In the genomic region with DNA sequence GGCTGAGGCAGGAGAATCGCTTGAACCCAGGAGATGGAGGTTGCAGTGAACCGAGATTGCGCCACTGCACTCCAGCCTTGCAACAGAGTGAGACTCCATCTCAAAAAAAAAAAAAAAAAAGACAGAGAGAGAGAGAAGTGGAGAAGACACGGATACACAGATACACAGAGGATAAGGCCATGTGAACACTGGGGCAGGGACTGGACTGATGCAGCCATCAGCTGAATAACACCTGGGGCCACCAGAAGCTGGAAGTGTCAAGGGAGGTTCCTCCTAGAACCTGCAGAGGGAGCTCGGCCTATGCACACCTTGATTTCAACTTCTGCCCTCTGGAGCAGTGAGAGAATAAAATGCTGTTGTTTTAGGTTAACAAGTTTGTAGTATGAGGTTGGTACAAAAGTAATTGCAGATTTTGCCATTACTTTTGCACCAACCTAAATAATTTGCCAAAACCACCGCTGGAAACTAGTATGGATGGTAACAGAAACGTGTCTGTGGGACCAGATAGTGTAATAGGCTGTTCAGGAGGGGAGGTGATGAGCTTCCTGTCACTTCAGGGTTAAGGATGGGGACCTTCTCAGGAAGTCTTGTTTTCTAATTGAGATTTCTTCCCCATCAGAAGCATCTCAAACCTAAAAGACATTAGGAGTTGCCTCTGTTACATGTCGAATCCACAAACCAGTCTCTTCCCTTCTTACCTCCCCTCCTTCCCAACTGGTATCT, we compare ENCODE assay signal across 8 cellular contexts. TPM values are rescaled to one million over a fixed set of nuclear protein-coding genes. Genes with fewer than 3 reads are reported as not detected.
DNase-seq lines count a peak whose midpoint lies in the region; ATAC-seq, FAIRE-seq and TF ChIP-seq lines count a peak whose summit lies in the region.

No MANE protein-coding gene starts in this region.

- ATAC-seq in GM23338, result peak; percentile 98
- peak; percentile 87 for ATAC-seq in PC-3
- ATAC-seq in HG02885 (IDR thresholded peaks at IDR 0.05; ENCODE audit: poor library complexity, unreplicated experiment), result no peak

- H3K4me2 ChIP-seq in GM23338 (no peak overlapping the region), PC-3 (ENCODE audit: low read length) (no peak overlapping the region), endothelial cell of umbilical vein (ENCODE audit: insufficient read depth, low read length) (no peak overlapping the region)

- POLR2A ChIA-PET in PC-3 (lab: Charles Lee; ENCODE audit: unreplicated experiment) (interaction anchor here (0.7 kb wide), 1 partner anchor 198 kb away, joined by 3 read pairs; no protein-coding TSS in a partner anchor), endothelial cell of umbilical vein (lab: Charles Lee) (no interaction called here)

- in situ Hi-C loops in ACHN (cut with HindIII; ENCODE audit: low pct_ligation_motif_present, low pct_unique_long_range_greater_than_20kb, low sequenced_read_pairs), result no loop called here

- H3K4me1 Mint-ChIP-seq in GM23338, result 0 out of 3 replicates have a peak, but pooled peaks cover 3% of the 10 kb centered on the region

- no peak overlapping the region for H2AFZ ChIP-seq in GM23338
- no peak overlapping the region for H2AFZ ChIP-seq in PC-3 (ENCODE audit: low read length)
- H2AFZ ChIP-seq in endothelial cell of umbilical vein (ENCODE audit: low read depth, low read length), result no peak overlapping the region

- no peaks in the 10 kb centered on the region for H4K20me1 ChIP-seq in GM23338 (replicated peaks; ENCODE audit: insufficient read depth)
- no peaks in the 10 kb centered on the region for H4K20me1 ChIP-seq in PC-3 (ENCODE audit: low read length)
- H4K20me1 ChIP-seq in endothelial cell of umbilical vein (replicated peaks; ENCODE audit: control insufficient read depth, extremely low read depth, insufficient read depth, low read length), result no peaks in the 10 kb centered on the region

- H3F3A ChIP-seq in GM23338 (replicated peaks; ENCODE audit: low read depth), result no peaks in the 10 kb centered on the region
- H3F3A ChIP-seq in PC-3 (ENCODE audit: low read length, unreplicated experiment), result no peaks in the 10 kb centered on the region

- dilution Hi-C loops in endothelial cell of umbilical vein (cut with MboI; ENCODE audit: extremely low pct_ligation_motif_present, low sequenced_read_pairs), result no loop called here

- H3K9me1 ChIP-seq in endothelial cell of umbilical vein (replicated peaks; ENCODE audit: control insufficient read depth, extremely low read depth, insufficient read depth, low read length), result no peaks in the 10 kb centered on the region

- intact Hi-C loops in PC-3 (cut with micrococcal nuclease) (loop anchor here (10.0 kb wide), 1 partner anchor 268 kb away; a partner anchor contains a TSS), endothelial cell of umbilical vein (cut with micrococcal nuclease) (loop anchor here (1.0 kb wide), 1 partner anchor 80 kb away; no protein-coding TSS in a partner anchor)

- no peak overlapping the region for H3K4me3 Mint-ChIP-seq in GM23338

- TF ChIP-seq CTCF in GM23338 (conservative IDR thresholded peaks at IDR 0.05; ENCODE audit: low read depth in 2 of 2) (peak; percentile 75 to 80), PC-3 (conservative IDR thresholded peaks at IDR 0.05; ENCODE audit: low read depth, low read length) (peak; percentile 76), endothelial cell of umbilical vein (IDR thresholded peaks at IDR 0.05; ENCODE audit: extremely low read depth in 1 of 2, insufficient read depth in 1 of 2, low read depth in 1 of 2, low read length in 2 of 2) (peak; percentile 38 to 68), neutrophil (IDR thresholded peaks at IDR 0.05) (peak; percentile 35)

- no peak overlapping the region for H3K9ac ChIP-seq in PC-3 (ENCODE audit: low read length)
- H3K9ac ChIP-seq in endothelial cell of umbilical vein (replicated peaks; ENCODE audit: extremely low read depth, insufficient read depth, low read length), result no peak overlapping the region

- H3K27me3 Mint-ChIP-seq in GM23338 (ENCODE audit: insufficient read depth, low read depth, poor library complexity), result peaks cover 14% of the 10 kb centered on the region

- H3K79me2 ChIP-seq in GM23338 (replicated peaks; ENCODE audit: insufficient read depth), result no peaks in the 10 kb centered on the region
- no peaks in the 10 kb centered on the region for H3K79me2 ChIP-seq in PC-3 (ENCODE audit: low read length)
- no peaks in the 10 kb centered on the region for H3K79me2 ChIP-seq in endothelial cell of umbilical vein (ENCODE audit: control insufficient read depth, insufficient read depth, low read length)

- H3K36me3 ChIP-seq in GM23338 (ENCODE audit: insufficient read depth) (no peaks in the 10 kb centered on the region), PC-3 (ENCODE audit: low read depth, low read length) (no peaks in the 10 kb centered on the region), endothelial cell of umbilical vein (ENCODE audit: control insufficient read depth in 2 of 2, extremely low read depth in 1 of 2, insufficient read depth in 2 of 2, low read length in 2 of 2) (no peaks in the 10 kb centered on the region), neutrophil (no peaks in the 10 kb centered on the region)
- no peaks in the 10 kb centered on the region for H3K36me3 ChIP-seq in effector memory CD4-positive, alpha-beta T cell (ENCODE audit: control insufficient read depth, insufficient read depth, low read length)

- H3K27me3 ChIP-seq in GM23338 (ENCODE audit: insufficient read depth), result no peaks in the 10 kb centered on the region
- H3K27me3 ChIP-seq in PC-3 (ENCODE audit: low read length), result no peaks in the 10 kb centered on the region
- H3K27me3 ChIP-seq in endothelial cell of umbilical vein (ENCODE audit: control insufficient read depth in 2 of 2, insufficient read depth in 2 of 2, low read length in 2 of 2), result no peaks in the 10 kb centered on the region
- no peaks in the 10 kb centered on the region for H3K27me3 ChIP-seq in neutrophil
- H3K27me3 ChIP-seq in effector memory CD4-positive, alpha-beta T cell (replicated peaks; ENCODE audit: control insufficient read depth, insufficient read depth, low read length, poor library complexity, severe bottlenecking), result no peaks in the 10 kb centered on the region

- no peak overlapping the region for H3K4me3 ChIP-seq in GM23338
- H3K4me3 ChIP-seq in PC-3 (ENCODE audit: low read length), result no peak overlapping the region
- H3K4me3 ChIP-seq in endothelial cell of umbilical vein (replicated peaks in 1 of 3; ENCODE audit: insufficient read depth in 1 of 3, low read depth in 1 of 3, low read length in 3 of 3), result no peak overlapping the region
- no peak overlapping the region for H3K4me3 ChIP-seq in neutrophil (ENCODE audit: low read depth in 1 of 2, low read length in 1 of 2)
- no peak overlapping the region for H3K4me3 ChIP-seq in effector memory CD4-positive, alpha-beta T cell (ENCODE audit: insufficient read depth, low read depth, low read length, poor library complexity, severe bottlenecking)

- H3K27ac Mint-ChIP-seq in GM23338, result peak overlapping the region; percentile 18; the same call in 1 of the 2 replicates

- TF ChIP-seq POLR2A in endothelial cell of umbilical vein (IDR thresholded peaks at IDR 0.05; ENCODE audit: low read depth, low read length), result no peak

- no peaks in the 10 kb centered on the region for H3K9me2 ChIP-seq in GM23338 (ENCODE audit: insufficient read depth)
- H3K9me2 ChIP-seq in PC-3 (replicated peaks; ENCODE audit: low read length), result no peaks in the 10 kb centered on the region

- H3K9me3 ChIP-seq in PC-3 (ENCODE audit: low read length) (no peaks in the 10 kb centered on the region), endothelial cell of umbilical vein (replicated peaks; ENCODE audit: control insufficient read depth, insufficient read depth, low read length) (no peaks in the 10 kb centered on the region), neutrophil (no peaks in the 10 kb centered on the region)
- H3K9me3 ChIP-seq in effector memory CD4-positive, alpha-beta T cell (ENCODE audit: control insufficient read depth, low read length), result no peaks in the 10 kb centered on the region

- DNase-seq in ACHN, result peak; percentile 57
- peak; percentile 84 for DNase-seq in GM23338 (ENCODE audit: low spot score)
- peak; percentile 71 for DNase-seq in PC-3
- peak; percentile 43 for DNase-seq in endothelial cell of umbilical vein (ENCODE audit: low read depth, low spot score)
- DNase-seq in effector memory CD4-positive, alpha-beta T cell, result no peak
- no peak for DNase-seq in NCI-H187 treated with DMSO at 0.1 percent for 48 hours (lab: John Stamatoyannopoulos, UW)

- H3K36me3 Mint-ChIP-seq in GM23338 (ENCODE audit: low read depth), result no peaks in the 10 kb centered on the region; the same call in 2 of the 3 replicates

- no peaks in the 10 kb centered on the region for H3K4me1 ChIP-seq in GM23338 (ENCODE audit: insufficient read depth)
- peaks cover 15% of the 10 kb centered on the region for H3K4me1 ChIP-seq in PC-3 (ENCODE audit: insufficient read depth, low read length)
- H3K4me1 ChIP-seq in endothelial cell of umbilical vein (ENCODE audit: control insufficient read depth, extremely low read depth, insufficient read depth, low read length), result no peaks in the 10 kb centered on the region
- H3K4me1 ChIP-seq in neutrophil (ENCODE audit: control insufficient read depth in 1 of 2, insufficient read depth in 1 of 2, low read depth in 1 of 2, low read length in 1 of 2), result no peaks in the 10 kb centered on the region
- H3K4me1 ChIP-seq in effector memory CD4-positive, alpha-beta T cell (ENCODE audit: control insufficient read depth, insufficient read depth, low read length, poor library complexity, severe bottlenecking), result no peaks in the 10 kb centered on the region

- BruUV-seq in PC-3 (replicated peaks; lab: Mats Ljungman, UMichigan) (no TSS peak), endothelial cell of umbilical vein (replicated peaks; lab: Mats Ljungman, UMichigan) (no TSS peak)

- FAIRE-seq in endothelial cell of umbilical vein (lab: Jason Lieb, UNC), result peak; percentile 78

- CTCF ChIA-PET in PC-3 (lab: Charles Lee), result interaction anchor here (0.5 to 0.9 kb wide), 3 partner anchors 30 to 136 kb away, joined by 3 to 12 read pairs (median 4); no protein-coding TSS in a partner anchor
- CTCF ChIA-PET in endothelial cell of umbilical vein (lab: Charles Lee), result interaction anchor here (0.7 to 2.9 kb wide), 21 partner anchors 9 to 194 kb away, joined by 3 to 51 read pairs (median 5); a partner anchor contains a TSS

- H3K27ac ChIP-seq in GM23338 (ENCODE audit: low read depth) (no peak overlapping the region), PC-3 (ENCODE audit: low read length) (no peak overlapping the region), endothelial cell of umbilical vein (ENCODE audit: insufficient read depth, low read depth, low read length) (no peak overlapping the region), neutrophil (no peak overlapping the region)
- no peak overlapping the region for H3K27ac ChIP-seq in effector memory CD4-positive, alpha-beta T cell (ENCODE audit: insufficient read depth, low read length, poor library complexity, severe bottlenecking)

- H3K9me3 Mint-ChIP-seq in GM23338, result no peaks in the 10 kb centered on the region; the same call in 2 of the 3 replicates

RNA-seq across cellular contexts. Expression of a gene that starts 36.4 kb away (rescaled TPM):
- not detected in 2 replicates for total RNA-seq in GM23338 (2014; rRNA removed; shearing (Covaris generic))
- not detected in 2 replicates for polyA plus RNA-seq in GM23338 (2016; fragmentation: Nextera tagmentation; extraction: Ambion mirVana)
- not detected in 2 replicates for total RNA-seq in PC-3 (2014; rRNA removed)
- total RNA-seq in endothelial cell of umbilical vein, result 0.35 TPM in 1 of 2 replicates, not detected in the other
- 0.73 and 0.81 TPM in 2 replicates for polyA plus RNA-seq in endothelial cell of umbilical vein
- polyA plus RNA-seq in endothelial cell of umbilical vein (2011; cell fraction: cytosol; rRNA removed), result 0.58 and 0.59 TPM in 2 replicates
- polyA plus RNA-seq in endothelial cell of umbilical vein (2011; cell fraction: nucleus; rRNA removed), result 0.28 and 0.39 TPM in 2 replicates
- 0.78 and 1.4 TPM in 2 replicates for polyA plus RNA-seq in endothelial cell of umbilical vein (2012)
- polyA minus RNA-seq in endothelial cell of umbilical vein, result 0.42 TPM in 1 of 2 replicates, not detected in the other
- not detected for polyA minus RNA-seq in endothelial cell of umbilical vein (2011; cell fraction: cytosol; rRNA and poly(A)+ RNA removed)
- not detected in 2 replicates for polyA minus RNA-seq in endothelial cell of umbilical vein (2011; cell fraction: nucleus; rRNA and poly(A)+ RNA removed)

RNA-seq across cellular contexts. Expression of a gene that starts 47.5 kb away (rescaled TPM):
- total RNA-seq in GM23338 (2014; rRNA removed; shearing (Covaris generic)), result not detected in 2 replicates
- not detected in 2 replicates for polyA plus RNA-seq in GM23338 (2016; fragmentation: Nextera tagmentation; extraction: Ambion mirVana)
- not detected in 2 replicates for total RNA-seq in PC-3 (2014; rRNA removed)
- not detected in 2 replicates for total RNA-seq in endothelial cell of umbilical vein
- 0.06 TPM in 2 replicates for polyA plus RNA-seq in endothelial cell of umbilical vein
- polyA plus RNA-seq in endothelial cell of umbilical vein (2011; cell fraction: cytosol; rRNA removed), result not detected in 2 replicates
- polyA plus RNA-seq in endothelial cell of umbilical vein (2011; cell fraction: nucleus; rRNA removed), result 0.25 and 0.50 TPM in 2 replicates
- 0.15 TPM in 1 of 2 replicates, not detected in the other for polyA plus RNA-seq in endothelial cell of umbilical vein (2012)
- polyA minus RNA-seq in endothelial cell of umbilical vein, result 0.74 TPM in 1 of 2 replicates, not detected in the other
- not detected for polyA minus RNA-seq in endothelial cell of umbilical vein (2011; cell fraction: cytosol; rRNA and poly(A)+ RNA removed)
- 0.24 and 0.38 TPM in 2 replicates for polyA minus RNA-seq in endothelial cell of umbilical vein (2011; cell fraction: nucleus; rRNA and poly(A)+ RNA removed)

Comparison
In these comparisons a context has a peak if more than half of its experiments do, and no peak if none do; other contexts are left out.
1. DNase-seq: peak in ACHN (single experiment), GM23338 (single experiment), PC-3 (single experiment) and endothelial cell of umbilical vein (single experiment); none in effector memory CD4-positive, alpha-beta T cell (0 of 3) and NCI-H187 treated with DMSO at 0.1 percent for 48 hours (single experiment).
2. Peak in every context shown above with its lines, with median percentiles within 50 percentile points of each other: CTCF ChIP-seq.